ENCODE assay signal across 8 cellular contexts in the genomic region with DNA sequence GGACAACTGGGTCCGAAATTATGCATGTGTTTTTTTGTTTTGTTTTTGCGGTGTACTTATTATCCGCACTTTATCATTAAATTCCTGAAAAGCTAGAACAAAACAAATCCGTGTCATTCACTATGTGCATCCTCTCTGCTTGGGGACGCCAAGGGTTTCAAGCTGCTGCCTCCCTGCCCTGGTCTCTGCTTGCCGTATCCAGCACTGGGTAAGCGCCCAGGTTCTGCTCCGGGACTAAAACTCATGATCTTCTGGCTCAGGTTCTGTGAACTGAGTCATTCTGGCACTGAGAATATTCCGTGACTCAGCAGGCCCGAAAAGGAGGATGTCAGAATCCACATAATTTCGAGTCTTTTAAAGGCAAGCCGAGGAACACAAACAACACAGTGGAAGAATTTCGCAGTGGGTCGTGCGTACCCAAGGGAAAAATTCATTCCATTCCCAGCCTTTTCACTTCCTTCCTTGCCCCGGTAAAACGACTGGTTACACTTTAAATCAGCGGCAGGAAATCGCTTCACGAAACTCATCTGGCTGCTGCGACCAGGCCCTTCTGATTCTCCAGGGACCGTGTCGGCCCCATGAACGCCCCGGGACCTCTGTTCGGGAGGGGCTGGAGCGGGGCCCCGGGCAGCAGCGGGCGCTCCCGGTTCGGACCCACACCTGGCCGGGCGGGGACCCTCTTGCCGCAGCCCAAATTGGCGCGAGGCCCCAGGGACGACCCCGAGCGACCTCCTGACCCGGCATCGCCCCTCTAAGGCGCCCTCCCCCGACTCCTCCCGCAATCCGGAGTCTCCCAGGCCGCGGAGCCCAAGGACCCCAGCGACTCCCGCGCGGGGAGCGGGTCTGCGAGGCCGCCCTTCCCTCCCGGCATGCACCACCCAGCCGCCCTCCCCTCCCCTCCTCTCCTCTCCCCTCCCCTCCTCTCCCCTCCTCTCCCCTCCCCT. TPM values are rescaled to one million over a fixed set of nuclear protein-coding genes. Genes with fewer than 3 reads are reported as not detected.
DNase-seq lines count a peak whose midpoint lies in the region; ATAC-seq and TF ChIP-seq lines count a peak whose summit lies in the region.

No MANE protein-coding gene starts in this region.

- peaks cover 0 to 21% (median 8%) of the 10 kb centered on the region in 4 donors for H3K4me1 ChIP-seq in transverse colon

- peak overlapping the region; percentile 69 for H3K4me3 Mint-ChIP-seq in activated T-helper 2 cell treated with anti-CD3 and anti-CD28 coated beads, Interferon-gamma antibody, Interleukin-2, Interleukin-4, amounts not matched to agents 10 μg/mL and 5 μg/mL and 100 μg/mL, durations not matched to agents 14 hours and 24 hours and 36 hours (ENCODE audit: low read depth)
- H3K4me3 Mint-ChIP-seq in natural killer cell treated with Interleukin-12 subunit alpha and Interleukin-12 subunit beta and Interleukin-15 and Interleukin-18, amount 100 ng/mL, for 72 hours = peak overlapping the region; percentile 42

- peak; percentile 62 for TF ChIP-seq POLR2A in transverse colon (IDR thresholded peaks at IDR 0.05)

- no peaks in the 10 kb centered on the region for H3K9me3 Mint-ChIP-seq in activated T-helper 2 cell treated with anti-CD3 and anti-CD28 coated beads, Interferon-gamma antibody, Interleukin-2, Interleukin-4, amounts not matched to agents 10 μg/mL and 5 μg/mL and 100 μg/mL, durations not matched to agents 14 hours and 24 hours and 36 hours
- no peaks in the 10 kb centered on the region for H3K9me3 Mint-ChIP-seq in natural killer cell treated with Interleukin-12 subunit alpha and Interleukin-12 subunit beta and Interleukin-15 and Interleukin-18, amount 100 ng/mL, for 72 hours

- peak overlapping the region; percentile 60 for H3K4me3 ChIP-seq in GM12875 (ENCODE audit: low read depth, low read length)
- H3K4me3 ChIP-seq in transverse colon = peak overlapping the region; percentile 75 to 87 (median 80)

- TF ChIP-seq EP300 in transverse colon (IDR thresholded peaks at IDR 0.05; ENCODE audit: low read depth) = no peak

- H3K27ac Mint-ChIP-seq in activated T-helper 2 cell treated with anti-CD3 and anti-CD28 coated beads, Interferon-gamma antibody, Interleukin-2, Interleukin-4, amounts not matched to agents 10 μg/mL and 5 μg/mL and 100 μg/mL, durations not matched to agents 14 hours and 24 hours and 36 hours = no peak overlapping the region
- no peak overlapping the region for H3K27ac Mint-ChIP-seq in natural killer cell treated with Interleukin-12 subunit alpha and Interleukin-12 subunit beta and Interleukin-15 and Interleukin-18, amount 100 ng/mL, for 72 hours

- H3K36me3 Mint-ChIP-seq in activated T-helper 2 cell treated with anti-CD3 and anti-CD28 coated beads, Interferon-gamma antibody, Interleukin-2, Interleukin-4, amounts not matched to agents 10 μg/mL and 5 μg/mL and 100 μg/mL, durations not matched to agents 14 hours and 24 hours and 36 hours (ENCODE audit: low read depth) = peaks cover 3% of the 10 kb centered on the region
- H3K36me3 Mint-ChIP-seq in natural killer cell treated with Interleukin-12 subunit alpha and Interleukin-12 subunit beta and Interleukin-15 and Interleukin-18, amount 100 ng/mL, for 72 hours = peaks cover 4% of the 10 kb centered on the region

- intact Hi-C loops in activated T-helper 2 cell treated with anti-CD3 and anti-CD28 coated beads, Interferon-gamma antibody, Interleukin-2, Interleukin-4, amounts not matched to agents 10 μg/mL and 5 μg/mL and 100 μg/mL, durations not matched to agents 14 hours and 24 hours and 36 hours (cut with micrococcal nuclease) = no loop called here
- intact Hi-C loops in transverse colon (cut with DNase I; ENCODE audit: low total_unique reads) = loop anchor here (10.0 kb wide), 2 partner anchors 58 to 192 kb away; no protein-coding TSS in a partner anchor

- in situ Hi-C loops in transverse colon (cut with MboI; ENCODE audit: low pct_ligation_motif_present in 1 of 4, low pct_unique_long_range_greater_than_20kb in 1 of 4, low sequenced_read_pairs in 3 of 4) = no loop called here

- WGBS in transverse colon (ENCODE audit: low coverage in 1 of 2), 2 donors = 1 to 15% methylated on average over 5 to 24 of the region's 57 CpGs

- peak; percentile 85 to 98 for DNase-seq in NCI-H526 (lab: John Stamatoyannopoulos, UW)
- peak; percentile 8 for DNase-seq in activated T-helper 2 cell treated with anti-CD3 and anti-CD28 coated beads, Interferon-gamma antibody, Interleukin-2, Interleukin-4, amounts not matched to agents 10 μg/mL and 5 μg/mL and 100 μg/mL, durations not matched to agents 14 hours and 24 hours and 36 hours (ENCODE audit: low spot score)
- peak; percentile 85 for DNase-seq in foreskin melanocyte
- DNase-seq in natural killer cell treated with Interleukin-12 subunit alpha and Interleukin-12 subunit beta and Interleukin-15 and Interleukin-18, amount 100 ng/mL, for 72 hours (ENCODE audit: low spot score) = no peak
- DNase-seq in transverse colon = peak; percentile 77

- no peaks in the 10 kb centered on the region for H3K9me3 ChIP-seq in transverse colon

- no peaks in the 10 kb centered on the region for H3K36me3 ChIP-seq in transverse colon

- no peak for TF ChIP-seq CTCF in 22Rv1 (IDR thresholded peaks at IDR 0.05)
- TF ChIP-seq CTCF in GM12875 (IDR thresholded peaks at IDR 0.05; ENCODE audit: borderline replicate concordance, insufficient read depth, low read depth, low read length) = no peak
- no peak for TF ChIP-seq CTCF in transverse colon (IDR thresholded peaks at IDR 0.05)

- peaks cover 69% of the 10 kb centered on the region for H3K27me3 Mint-ChIP-seq in activated T-helper 2 cell treated with anti-CD3 and anti-CD28 coated beads, Interferon-gamma antibody, Interleukin-2, Interleukin-4, amounts not matched to agents 10 μg/mL and 5 μg/mL and 100 μg/mL, durations not matched to agents 14 hours and 24 hours and 36 hours (ENCODE audit: low read depth)
- peaks cover 39 to 50% of the 10 kb centered on the region in 2 donors for H3K27me3 Mint-ChIP-seq in natural killer cell treated with Interleukin-12 subunit alpha and Interleukin-12 subunit beta and Interleukin-15 and Interleukin-18, amount 100 ng/mL, for 72 hours

- H3K27me3 ChIP-seq in transverse colon = peaks cover 14% of the 10 kb centered on the region

- H3K4me1 Mint-ChIP-seq in activated T-helper 2 cell treated with anti-CD3 and anti-CD28 coated beads, Interferon-gamma antibody, Interleukin-2, Interleukin-4, amounts not matched to agents 10 μg/mL and 5 μg/mL and 100 μg/mL, durations not matched to agents 14 hours and 24 hours and 36 hours (ENCODE audit: low read depth) = peaks cover 11% of the 10 kb centered on the region
- peaks cover 17 to 18% of the 10 kb centered on the region in 2 donors for H3K4me1 Mint-ChIP-seq in natural killer cell treated with Interleukin-12 subunit alpha and Interleukin-12 subunit beta and Interleukin-15 and Interleukin-18, amount 100 ng/mL, for 72 hours (ENCODE audit: low read depth in 2 of 2)

- H3K27ac ChIP-seq in 22Rv1 (peak overlapping the region; percentile 90), transverse colon (peak overlapping the region; percentile 96 to 99 (median 97))

- peak; percentile 30 for ATAC-seq in HG02884 (IDR thresholded peaks at IDR 0.05; ENCODE audit: unreplicated experiment)
- ATAC-seq in natural killer cell treated with Interleukin-12 subunit alpha and Interleukin-12 subunit beta and Interleukin-15 and Interleukin-18, amount 100 ng/mL, for 72 hours = peak in 1 of 2 donors; percentile 41

RNA-seq across cellular contexts. Expression of a gene that starts 0.7 kb away (rescaled TPM):
- total RNA-seq in activated T-helper 2 cell treated with anti-CD3 and anti-CD28 coated beads, Interferon-gamma antibody, Interleukin-2, Interleukin-4, amounts not matched to agents 10 μg/mL and 5 μg/mL and 100 μg/mL, durations not matched to agents 14 hours and 24 hours and 36 hours = 0.05 and 0.39 TPM in 2 replicates
- under 1 TPM; 0.64 to 0.84 TPM for total RNA-seq in natural killer cell treated with Interleukin-12 subunit alpha and Interleukin-12 subunit beta and Interleukin-15 and Interleukin-18, amount 100 ng/mL, for 72 hours
- total RNA-seq in transverse colon = 100 to 1,000 TPM in 3 of 4 donors, 10 to 100 TPM in 1; 77.7 to 633 (median 138) TPM

Comparison
In these comparisons a context has a peak if more than half of its experiments do, and no peak if none do; other contexts are left out.
1. RNA of a gene that starts 0.7 kb away (total RNA-seq): 77.7 to 633 TPM in transverse colon; 0.64 to 0.84 TPM in natural killer cell treated with Interleukin-12 subunit alpha and Interleukin-12 subunit beta and Interleukin-15 and Interleukin-18, amount 100 ng/mL, for 72 hours and 0.05 to 0.39 TPM in activated T-helper 2 cell treated with anti-CD3 and anti-CD28 coated beads, Interferon-gamma antibody, Interleukin-2, Interleukin-4, amounts not matched to agents 10 μg/mL and 5 μg/mL and 100 μg/mL, durations not matched to agents 14 hours and 24 hours and 36 hours; every median in the first group is over 10 times any median in the second.